In genomic region chr22:39519681-39520053, GRCh38 we compare ENCODE assay signal across 1 cellular context.
TF ChIP-seq lines count a peak whose summit lies in the region.

No MANE protein-coding gene starts in this region.

TF ChIP-seq in K562, 482 proteins besides CTCF, POLR2A, EP300 and RAD21 (continued from another document and continues in another):
- TF ChIP-seq CLOCK (CRISPR knock-in tag; IDR thresholded peaks at IDR 0.05; ENCODE audit: borderline replicate concordance), result no peak
- TF ChIP-seq ZSCAN32 (CRISPR knock-in tag; IDR thresholded peaks at IDR 0.05), result no peak
- TF ChIP-seq ID3 (CRISPR knock-in tag; IDR thresholded peaks at IDR 0.05), result no peak
- peak; percentile 53; the same call in 1 of the 2 replicates for TF ChIP-seq ID3 (tag; IDR thresholded peaks at IDR 0.05)
- TF ChIP-seq NONO (IDR thresholded peaks at IDR 0.05; ENCODE audit: low read depth in 2 of 2, low read length in 1 of 2), result 0 out of 4 replicates have a peak, but pooled peaks have one; percentile 37 to 42
- no peak for TF ChIP-seq FOXO4 (CRISPR knock-in tag; IDR thresholded peaks at IDR 0.05)
- no peak for TF ChIP-seq PURB (CRISPR knock-in tag; IDR thresholded peaks at IDR 0.05; ENCODE audit: low read depth)
- TF ChIP-seq TEAD1 (CRISPR knock-in tag; IDR thresholded peaks at IDR 0.05), result 0 out of 4 replicates have a peak, but pooled peaks of 1 of the 2 experiments have one; percentile 4
- peak; percentile 5; the same call in 1 of the 2 replicates for TF ChIP-seq NCOR1 (IDR thresholded peaks at IDR 0.05)
- no peak for TF ChIP-seq PCBP1 (IDR thresholded peaks at IDR 0.05; ENCODE audit: low read depth, low read length, poor library complexity, severe bottlenecking)
- TF ChIP-seq ATF6 (CRISPR knock-in tag; IDR thresholded peaks at IDR 0.05), result no peak
- no peak for TF ChIP-seq ZKSCAN3 (CRISPR knock-in tag; IDR thresholded peaks at IDR 0.05)
- no peak for TF ChIP-seq RBM34 (IDR thresholded peaks at IDR 0.05; ENCODE audit: borderline replicate concordance, insufficient read depth, low read length)
- TF ChIP-seq ZNF12 (CRISPR knock-in tag; IDR thresholded peaks at IDR 0.05), result no peak
- no peak for TF ChIP-seq ZNF655 (CRISPR knock-in tag; IDR thresholded peaks at IDR 0.05)
- TF ChIP-seq EWSR1 (IDR thresholded peaks at IDR 0.05; ENCODE audit: borderline replicate concordance, low read depth, partially characterized antibody), result no peak
- TF ChIP-seq THAP12 (CRISPR knock-in tag; IDR thresholded peaks at IDR 0.05), result peak; percentile 64; the same call in 1 of the 2 replicates
- no peak for TF ChIP-seq ETS2 (tag; IDR thresholded peaks at IDR 0.05; ENCODE audit: borderline replicate concordance, poor library complexity, severe bottlenecking)
- TF ChIP-seq MAFK (IDR thresholded peaks at IDR 0.05; ENCODE audit: low read length), result no peak
- no peak for TF ChIP-seq RFX7 (CRISPR knock-in tag; IDR thresholded peaks at IDR 0.05)
- TF ChIP-seq BRD9 (IDR thresholded peaks at IDR 0.05; ENCODE audit: low read depth, partially characterized antibody), result no peak
- no peak for TF ChIP-seq MBD2 (IDR thresholded peaks at IDR 0.05; ENCODE audit: borderline replicate concordance, low read depth)
- no peak for TF ChIP-seq ZNF175 (CRISPR knock-in tag; IDR thresholded peaks at IDR 0.05; ENCODE audit: low read depth)
- TF ChIP-seq MTF1 (CRISPR knock-in tag; IDR thresholded peaks at IDR 0.05; ENCODE audit: borderline replicate concordance), result no peak
- no peak for TF ChIP-seq BCOR (IDR thresholded peaks at IDR 0.05)
- TF ChIP-seq DIDO1 (tag; IDR thresholded peaks at IDR 0.05; ENCODE audit: low read depth), result no peak
- TF ChIP-seq ARID4B (CRISPR knock-in tag; IDR thresholded peaks at IDR 0.05), result 0 out of 2 replicates have a peak, but pooled peaks have one; percentile 41
- TF ChIP-seq ZNF445 (CRISPR knock-in tag; IDR thresholded peaks at IDR 0.05; ENCODE audit: low read depth), result no peak
- no peak for TF ChIP-seq POLR3G (IDR thresholded peaks at IDR 0.05; ENCODE audit: extremely low read depth, insufficient read length, insufficient replicate concordance)
- no peak for TF ChIP-seq GTF2A2 (tag; IDR thresholded peaks at IDR 0.05)
- TF ChIP-seq TRIM28 (IDR thresholded peaks at IDR 0.05), result no peak
- TF ChIP-seq RNF219 (CRISPR knock-in tag; IDR thresholded peaks at IDR 0.05), result no peak
- no peak for TF ChIP-seq BACH1 (tag; IDR thresholded peaks at IDR 0.05)
- no peak for TF ChIP-seq ATF1 (CRISPR knock-in tag; IDR thresholded peaks at IDR 0.05)
- no peak for TF ChIP-seq ATF1 (tag; IDR thresholded peaks at IDR 0.05)
- no peak for TF ChIP-seq ZNF133 (CRISPR knock-in tag; IDR thresholded peaks at IDR 0.05)
- TF ChIP-seq CCAR2 (IDR thresholded peaks at IDR 0.05; ENCODE audit: low read depth, low read length), result no peak
- no peak for TF ChIP-seq DACH1 (IDR thresholded peaks at IDR 0.05; ENCODE audit: partially characterized antibody)
- TF ChIP-seq PBX2 (CRISPR knock-in tag; IDR thresholded peaks at IDR 0.05; ENCODE audit: low read depth), result no peak
- TF ChIP-seq PBX2 (tag; conservative IDR thresholded peaks at IDR 0.05; ENCODE audit: low read depth), result no peak
- TF ChIP-seq SOX6 (IDR thresholded peaks at IDR 0.05), result no peak
- TF ChIP-seq LCOR (CRISPR knock-in tag; IDR thresholded peaks at IDR 0.05), result 0 out of 2 replicates have a peak, but pooled peaks have one; percentile 47
- no peak for TF ChIP-seq CBFA2T3 (IDR thresholded peaks at IDR 0.05)
- no peak for TF ChIP-seq MCM3 (IDR thresholded peaks at IDR 0.05)
- TF ChIP-seq NCOA1 (IDR thresholded peaks at IDR 0.05; ENCODE audit: low read depth), result no peak
- peak; percentile 11 for TF ChIP-seq HNRNPLL (IDR thresholded peaks at IDR 0.05; ENCODE audit: low read depth, low read length, poor library complexity, severe bottlenecking)
- TF ChIP-seq SRSF3 (IDR thresholded peaks at IDR 0.05; ENCODE audit: insufficient read depth, low read length), result no peak
- peak; percentile 14; the same call in 1 of the 2 replicates for TF ChIP-seq ZNF311 (CRISPR knock-in tag; IDR thresholded peaks at IDR 0.05)
- TF ChIP-seq ZC3H11A (IDR thresholded peaks at IDR 0.05; ENCODE audit: low read depth, low read length), result no peak
